Comparison of ENCODE assay signal across 8 cellular contexts in the genomic region with DNA sequence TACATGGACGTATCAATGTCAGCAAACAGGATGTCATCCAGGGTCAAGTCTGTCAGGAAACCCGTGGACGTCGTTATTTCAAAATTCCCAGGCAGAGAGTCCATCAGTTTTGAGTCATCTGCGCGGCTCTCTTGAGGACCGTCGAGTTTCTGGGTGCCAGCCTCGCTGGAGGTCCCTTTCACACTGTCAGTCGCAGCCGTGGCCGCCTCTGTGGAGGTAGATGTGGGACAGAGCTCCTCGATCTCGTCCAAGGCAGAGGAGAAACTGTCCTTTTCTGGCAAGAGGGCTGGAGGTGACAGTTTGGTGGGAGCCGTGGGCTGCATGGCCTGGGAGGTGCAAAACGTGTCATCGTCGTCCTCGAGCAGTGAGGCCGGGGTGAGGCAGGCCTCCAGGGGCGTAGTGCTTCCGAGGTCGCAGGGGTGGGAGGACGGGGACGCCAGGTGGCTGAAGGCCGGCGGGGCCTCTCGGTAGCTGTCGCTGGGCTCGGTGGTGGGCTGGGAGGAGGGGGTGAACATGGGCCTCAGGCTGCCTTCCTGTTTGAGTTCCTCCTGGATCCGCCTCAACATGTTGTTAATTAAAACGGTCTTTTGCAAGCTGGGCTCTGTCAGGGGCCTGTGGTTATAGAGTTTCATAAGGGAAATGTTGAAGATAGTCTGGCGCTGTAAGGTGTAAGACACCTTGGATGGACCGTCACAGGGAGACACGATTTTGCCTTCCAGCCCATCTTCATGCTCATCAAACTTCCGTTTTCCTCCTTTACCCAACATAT. TPM values are rescaled to one million over a fixed set of nuclear protein-coding genes. Genes with fewer than 3 reads are reported as not detected.
DNase-seq lines count a peak whose midpoint lies in the region; ATAC-seq and TF ChIP-seq lines count a peak whose summit lies in the region.

No MANE protein-coding gene starts in this region.

- in situ Hi-C loops in HAP-1 (cut with MboI; ENCODE audit: low sequenced_read_pairs): no loop called here

- H3K9me3 ChIP-seq in SK-N-MC (ENCODE audit: low read depth, low read length) (no peaks in the 10 kb centered on the region), HAP-1 (no peaks in the 10 kb centered on the region)

- no peaks in the 10 kb centered on the region for H3K9me3 Mint-ChIP-seq in nephron

- H3K27ac ChIP-seq in SK-N-MC: peak overlapping the region; percentile 47

- peak overlapping the region; percentile 26 to 75 (median 73) for H3K27ac Mint-ChIP-seq in nephron

- ATAC-seq in GM18907 (IDR thresholded peaks at IDR 0.05; ENCODE audit: unreplicated experiment) (peak; percentile 63), HG02852 (IDR thresholded peaks at IDR 0.05; ENCODE audit: unreplicated experiment) (peak; percentile 66)

- no peaks in the 10 kb centered on the region for H3K27me3 ChIP-seq in HAP-1 (ENCODE audit: low read depth)

- TF ChIP-seq CTCF in nephron (IDR thresholded peaks at IDR 0.05; ENCODE audit: unreplicated experiment in 3 of 3): no peak

- DNase-seq in SK-N-MC (ENCODE audit: low read depth, low spot score): no peak
- no peak for DNase-seq in HAP-1 (ENCODE audit: low spot score in 2 of 2)
- DNase-seq in NK-92 (lab: John Stamatoyannopoulos, UW; ENCODE audit: unreplicated experiment): no peak
- DNase-seq in cerebellum (ENCODE audit: low spot score): no peak
- DNase-seq in NCI-H2029 (lab: John Stamatoyannopoulos, UW): no peak

- peaks cover 33% of the 10 kb centered on the region for H3K36me3 Mint-ChIP-seq in nephron (ENCODE audit: low read depth)

- H3K4me3 ChIP-seq in SK-N-MC (peak overlapping the region; percentile 32), HAP-1 (no peak overlapping the region)

- H3K36me3 ChIP-seq in SK-N-MC (ENCODE audit: insufficient read depth, low read length): peaks cover 13% of the 10 kb centered on the region
- peaks cover 25% of the 10 kb centered on the region for H3K36me3 ChIP-seq in HAP-1 (replicated peaks)

- H3K4me3 Mint-ChIP-seq in nephron: peak overlapping the region in 2 of 3 experiments; percentile 1 to 16

- H3K9ac ChIP-seq in SK-N-MC (ENCODE audit: insufficient read length): no peak overlapping the region

- no peaks in the 10 kb centered on the region for H3K27me3 Mint-ChIP-seq in nephron (ENCODE audit: low read depth)

- peaks cover 73% of the 10 kb centered on the region for H3K4me1 Mint-ChIP-seq in nephron

- H3K4me1 ChIP-seq in HAP-1: peaks cover 20% of the 10 kb centered on the region

RNA-seq across cellular contexts. Expression of gene SERTAD2, which starts 17.4 kb away (rescaled TPM):
- 5.8 TPM for total RNA-seq in cerebellum
